In genomic region chr10:73814896-73815718, GRCh38 we compare ENCODE assay signal across 9 cellular contexts. TPM values are rescaled to one million over a fixed set of nuclear protein-coding genes. Genes with fewer than 3 reads are reported as not detected.
DNase-seq lines count a peak whose midpoint lies in the region; ATAC-seq and TF ChIP-seq lines count a peak whose summit lies in the region.
"Had no signal": no experiment of that assay in that cellular context is flagged by ENCODE, and none has a peak within 500 bp of the region (broad histone marks: within the 10 kb centered on the region; RNA-seq: fewer than 3 reads in every experiment).

No MANE protein-coding gene starts in this region.

- H3K4me3 Mint-ChIP-seq in Calu3 (ENCODE audit: low read depth, unreplicated experiment), result no peak overlapping the region
- H3K4me3 Mint-ChIP-seq: stimulated activated naive B cell treated with anti-CD40 and anti-IgM and Interleukin-4, amounts not matched to agents 10 μg/mL and 1 μg/mL and 100 μg/mL, for 72 hours had no signal

- H2AFZ ChIP-seq in mesenchymal stem cell (ENCODE audit: low read depth, low read length), result no peak overlapping the region

- H3K4me2 ChIP-seq in mesenchymal stem cell (ENCODE audit: low read length, poor library complexity, severe bottlenecking), result no peak overlapping the region

- H2BK12ac ChIP-seq in mesenchymal stem cell (ENCODE audit: low read length in 2 of 2), result peak overlapping the region in 1 of 2 experiments; percentile 54

- H2BK15ac ChIP-seq in mesenchymal stem cell (ENCODE audit: low read depth, poor library complexity, severe bottlenecking), result peak overlapping the region; percentile 54

- no peaks in the 10 kb centered on the region for H3K27me3 Mint-ChIP-seq in Calu3 (ENCODE audit: unreplicated experiment)
- H3K27me3 Mint-ChIP-seq: stimulated activated naive B cell treated with anti-CD40 and anti-IgM and Interleukin-4, amounts not matched to agents 10 μg/mL and 1 μg/mL and 100 μg/mL, for 72 hours had no signal

- TF ChIP-seq CTCF in Calu3 (IDR thresholded peaks at IDR 0.05; ENCODE audit: unreplicated experiment), result peak; percentile 25
- TF ChIP-seq CTCF in astrocyte of the cerebellum (IDR thresholded peaks at IDR 0.05; ENCODE audit: low read depth, low read length, missing control alignments), result peak; percentile 22

- H3K9me3 ChIP-seq in mesenchymal stem cell (ENCODE audit: control insufficient read depth, low read length), result no peaks in the 10 kb centered on the region

- no peak overlapping the region for H3K27ac Mint-ChIP-seq in Calu3 (ENCODE audit: unreplicated experiment)
- H3K27ac Mint-ChIP-seq: stimulated activated naive B cell treated with anti-CD40 and anti-IgM and Interleukin-4, amounts not matched to agents 10 μg/mL and 1 μg/mL and 100 μg/mL, for 72 hours had no signal

- in situ Hi-C loops in astrocyte of the cerebellum (cut with HindIII; ENCODE audit: low sequenced_read_pairs), result loop anchor here (5.0 kb wide), 1 partner anchor 32 kb away; no protein-coding TSS in a partner anchor

- no peaks in the 10 kb centered on the region for H3K9me3 Mint-ChIP-seq in Calu3 (ENCODE audit: low read depth, unreplicated experiment)
- H3K9me3 Mint-ChIP-seq: stimulated activated naive B cell treated with anti-CD40 and anti-IgM and Interleukin-4, amounts not matched to agents 10 μg/mL and 1 μg/mL and 100 μg/mL, for 72 hours had no signal

- peaks cover 43% of the 10 kb centered on the region for H3K36me3 Mint-ChIP-seq in Calu3 (ENCODE audit: insufficient read depth, unreplicated experiment)

- H3K14ac ChIP-seq in mesenchymal stem cell (ENCODE audit: low read length in 2 of 2), result no peak overlapping the region

- H3K23ac ChIP-seq in mesenchymal stem cell (ENCODE audit: low read length in 2 of 2), result no peak overlapping the region

- BruUV-seq in Calu3 (replicated peaks; lab: Mats Ljungman, UMichigan), result no TSS peak

- H3K36me3 ChIP-seq in mesenchymal stem cell (ENCODE audit: control insufficient read depth in 1 of 2, insufficient read depth in 2 of 2, low read depth in 1 of 2, low read length in 2 of 2), result peaks cover 35 to 56% of the 10 kb centered on the region in 2 experiments

- peak overlapping the region; percentile 64 for H4K91ac ChIP-seq in mesenchymal stem cell (ENCODE audit: low read length)

- peaks cover 7% of the 10 kb centered on the region for H3K4me1 ChIP-seq in mesenchymal stem cell (ENCODE audit: control insufficient read depth, insufficient read depth, low read depth, low read length)

- H3K4me3 ChIP-seq in astrocyte of the cerebellum (ENCODE audit: low read depth, low read length), result no peak overlapping the region
- no peak overlapping the region for H3K4me3 ChIP-seq in mesenchymal stem cell (ENCODE audit: insufficient read depth in 1 of 2, low read depth in 1 of 2, low read length in 2 of 2)

- H3K4ac ChIP-seq in mesenchymal stem cell (ENCODE audit: low read depth in 1 of 2, low read length in 2 of 2), result no peak overlapping the region

- no peak overlapping the region for H2BK120ac ChIP-seq in mesenchymal stem cell (ENCODE audit: low read depth, low read length)

- H2BK5ac ChIP-seq in mesenchymal stem cell (ENCODE audit: low read depth, low read length, poor library complexity, severe bottlenecking), result no peak overlapping the region

- no peak for ATAC-seq in GM21381 (IDR thresholded peaks at IDR 0.05; ENCODE audit: unreplicated experiment)
- no peak for ATAC-seq in GM18867 (IDR thresholded peaks at IDR 0.05; ENCODE audit: unreplicated experiment)
- ATAC-seq: stimulated activated naive B cell treated with anti-CD40 and anti-IgM and Interleukin-4, amounts not matched to agents 10 μg/mL and 1 μg/mL and 100 μg/mL, for 72 hours had no signal

- H3K27ac ChIP-seq in mesenchymal stem cell (ENCODE audit: low read length, poor library complexity, severe bottlenecking), result no peak overlapping the region

- peak overlapping the region; percentile 29 for H4K8ac ChIP-seq in mesenchymal stem cell (ENCODE audit: low read length)

- H3K18ac ChIP-seq in mesenchymal stem cell (ENCODE audit: low read depth in 1 of 2, low read length in 2 of 2), result no peak overlapping the region

- peak; percentile 21 for DNase-seq in Calu3
- peak; percentile 58 for DNase-seq in HuH-7 (ENCODE audit: low spot score)
- no peak for DNase-seq in astrocyte of the cerebellum (ENCODE audit: low read depth)
- DNase-seq in mesenchymal stem cell, result no peak
- no peak for DNase-seq in AG20443 (ENCODE audit: low spot score)
- no peak for DNase-seq in NCI-H524 treated with DMSO at 0.1 percent for 48 hours (lab: John Stamatoyannopoulos, UW)
- DNase-seq: stimulated activated naive B cell treated with anti-CD40 and anti-IgM and Interleukin-4, amounts not matched to agents 10 μg/mL and 1 μg/mL and 100 μg/mL, for 72 hours had no signal

- no peaks in the 10 kb centered on the region for H3K27me3 ChIP-seq in mesenchymal stem cell (ENCODE audit: control insufficient read depth in 1 of 2, insufficient read depth in 1 of 2, low read length in 2 of 2)

- CTCF ChIA-PET in Calu3 (lab: Charles Lee), result no interaction called here

- H3K4me1 Mint-ChIP-seq in Calu3 (ENCODE audit: low read depth, unreplicated experiment), result no peaks in the 10 kb centered on the region

- intact Hi-C loops in Calu3 (cut with micrococcal nuclease; ENCODE audit: unreplicated experiment), result no loop called here

- 78% methylated on average over 15 of the region's 22 CpGs for WGBS in mesenchymal stem cell

- H2AK5ac ChIP-seq in mesenchymal stem cell (ENCODE audit: low read length, severe bottlenecking), result no peak overlapping the region

- peak overlapping the region; percentile 83 for H3K9ac ChIP-seq in mesenchymal stem cell (ENCODE audit: low read length)

- peaks cover 7% of the 10 kb centered on the region for H3K79me1 ChIP-seq in mesenchymal stem cell (replicated peaks; ENCODE audit: low read length, poor library complexity, severe bottlenecking)

RNA-seq across cellular contexts. Expression of gene NDST2, which starts 3.7 kb away (rescaled TPM):
- total RNA-seq in Calu3 (2022), result 24.8 and 26.7 TPM in 2 replicates
- polyA plus RNA-seq in mesenchymal stem cell (2013, experiment 1 of 2), result 16.6 TPM
- 16.7 TPM for polyA plus RNA-seq in mesenchymal stem cell (2013, experiment 2 of 2)

RNA-seq across cellular contexts. Expression of gene ZSWIM8, which starts 29.7 kb away (rescaled TPM):
- total RNA-seq in Calu3 (2022), result 59.9 and 69.9 TPM in 2 replicates
- 89.1 TPM for polyA plus RNA-seq in mesenchymal stem cell (2013, experiment 1 of 2)
- polyA plus RNA-seq in mesenchymal stem cell (2013, experiment 2 of 2), result 80.7 TPM

RNA-seq across cellular contexts. Expression of gene CHCHD1, which starts 33.3 kb away (rescaled TPM):
- 39.2 and 44.1 TPM in 2 replicates for total RNA-seq in Calu3 (2022)
- polyA plus RNA-seq in mesenchymal stem cell (2013, experiment 1 of 2), result 112 TPM
- 116 TPM for polyA plus RNA-seq in mesenchymal stem cell (2013, experiment 2 of 2)

RNA-seq across cellular contexts. Expression of gene CAMK2G, which starts 59.2 kb away (rescaled TPM):
- total RNA-seq in Calu3 (2022), result 58.1 and 58.9 TPM in 2 replicates
- 17.2 TPM for polyA plus RNA-seq in mesenchymal stem cell (2013, experiment 1 of 2)
- polyA plus RNA-seq in mesenchymal stem cell (2013, experiment 2 of 2), result 16.4 TPM

Comparison
In these comparisons a context has a peak if more than half of its experiments do, and no peak if none do; other contexts are left out.
1. DNase-seq: peak in Calu3 (single experiment) and HuH-7 (single experiment); none in astrocyte of the cerebellum (single experiment), mesenchymal stem cell (single experiment), AG20443 (single experiment) and NCI-H524 treated with DMSO at 0.1 percent for 48 hours (single experiment).